22 cellular contexts compared by ENCODE assay signal in genomic region chr2:29009270-29009669, GRCh38. TPM values are rescaled to one million over a fixed set of nuclear protein-coding genes. Genes with fewer than 3 reads are reported as not detected.
A peak's percentile ranks its signal among the peaks of the same experiment; 100 is the strongest.
DNase-seq lines count a peak whose midpoint lies in the region; ATAC-seq and TF ChIP-seq lines count a peak whose summit lies in the region.
"Had no signal": no experiment of that assay in that cellular context is flagged by ENCODE, and none has a peak within 500 bp of the region (broad histone marks: within the 10 kb centered on the region; RNA-seq: fewer than 3 reads in every experiment).

No MANE protein-coding gene starts in this region.

- H3K4me3 ChIP-seq in left ventricle myocardium inferior (no peak overlapping the region), right cardiac atrium (ENCODE audit: low read length) (no peak overlapping the region), stomach (no peak overlapping the region)
- H3K4me3 ChIP-seq: dorsolateral prefrontal cortex, gastrocnemius medialis, K562, mucosa of descending colon, SJSA1, tibial nerve had no signal

- no peaks in the 10 kb centered on the region for H3K36me3 Mint-ChIP-seq in T-cell
- peaks cover 26% of the 10 kb centered on the region for H3K36me3 Mint-ChIP-seq in effector memory CD8-positive, alpha-beta T cell (ENCODE audit: insufficient read depth)

- no peaks in the 10 kb centered on the region for H3K36me3 ChIP-seq in left ventricle myocardium inferior
- no peaks in the 10 kb centered on the region for H3K36me3 ChIP-seq in stomach
- H3K36me3 ChIP-seq: gastrocnemius medialis, SJSA1, tibial nerve had no signal

- no peaks in the 10 kb centered on the region for H3K9me3 Mint-ChIP-seq in T-cell
- no peaks in the 10 kb centered on the region for H3K9me3 Mint-ChIP-seq in effector memory CD8-positive, alpha-beta T cell

- ATAC-seq in right cardiac atrium = no peak
- no peak for ATAC-seq in T-cell (replicated peaks in 1 of 4)
- ATAC-seq in effector memory CD8-positive, alpha-beta T cell (replicated peaks) = no peak
- no peak for ATAC-seq in GM21737 (IDR thresholded peaks at IDR 0.05; ENCODE audit: unreplicated experiment)
- ATAC-seq in left lobe of liver = no peak
- ATAC-seq: activated CD4-positive, CD25-positive, alpha-beta regulatory T cell treated with anti-CD3 and anti-CD28 coated beads, Interleukin-2, amount 50 U/mL, for 24 hours; gastrocnemius medialis; K562; mucosa of descending colon; PC-3 had no signal

- H3K27me3 ChIP-seq in left ventricle myocardium inferior (ENCODE audit: low read depth) (no peaks in the 10 kb centered on the region), right cardiac atrium (ENCODE audit: control insufficient read depth, insufficient read depth) (no peaks in the 10 kb centered on the region), stomach (no peaks in the 10 kb centered on the region)
- H3K27me3 ChIP-seq: dorsolateral prefrontal cortex, gastrocnemius medialis, SJSA1, tibial nerve had no signal

- H3K4me1 Mint-ChIP-seq in T-cell = peaks cover 54 to 57% (median 57%) of the 10 kb centered on the region in 3 donors
- peaks cover 49 to 56% of the 10 kb centered on the region in 2 donors for H3K4me1 Mint-ChIP-seq in effector memory CD8-positive, alpha-beta T cell (ENCODE audit: low read depth in 2 of 2)

- 89% methylated on average over 9 of the region's 9 CpGs for WGBS in right cardiac atrium
- WGBS in stomach, 5 donors = 82 to 91% (median 87%) methylated on average over 8 to 9 of the region's 9 CpGs

- TF ChIP-seq POLR2A in stomach (IDR thresholded peaks at IDR 0.05) = no peak

- H3K4me3 Mint-ChIP-seq in T-cell = peak overlapping the region in 1 of 3 donors; percentile 72
- H3K4me3 Mint-ChIP-seq in effector memory CD8-positive, alpha-beta T cell = peak overlapping the region; percentile 81 to 93

- H3K27ac Mint-ChIP-seq in T-cell = peak overlapping the region; percentile 98 to 100
- H3K27ac Mint-ChIP-seq in effector memory CD8-positive, alpha-beta T cell = peak overlapping the region; percentile 99 to 100

- no peak for TF ChIP-seq CTCF in left ventricle myocardium inferior (IDR thresholded peaks at IDR 0.05; ENCODE audit: borderline replicate concordance)
- no peak for TF ChIP-seq CTCF in stomach (IDR thresholded peaks at IDR 0.05)

- H3K27ac ChIP-seq in left ventricle myocardium inferior (replicated peaks) (peak overlapping the region; percentile 96), right cardiac atrium (ENCODE audit: low read length) (no peak overlapping the region), stomach (peak overlapping the region in 3 of 5 donors; percentile 67 to 79 (median 68))
- H3K27ac ChIP-seq: SJSA1 had no signal

- POLR2A ChIA-PET in T-cell (lab: Charles Lee) = no interaction called here

- CTCF ChIA-PET in T-cell (lab: Charles Lee) = no interaction called here

- TF ChIP-seq EP300 in stomach (IDR thresholded peaks at IDR 0.05) = no peak

- DNase-seq in left ventricle myocardium inferior (no peak), right cardiac atrium (no peak), T-cell (no peak), stomach (no peak), mesenteric fat pad (ENCODE audit: low spot score) (no peak), left lobe of liver (ENCODE audit: low spot score) (no peak)
- DNase-seq in effector memory CD8-positive, alpha-beta T cell = no peak
- DNase-seq: activated T-cell treated with anti-CD3 and anti-CD28 coated beads for 4 hours, Caco-2, dorsolateral prefrontal cortex, gastrocnemius medialis, mucosa of descending colon, NCI-H1694 treated with DMSO at 0.1 percent for 48 hours, NCI-H2227 treated with DMSO at 0.1 percent for 48 hours, nucleus accumbens, PC-3 had no signal

- intact Hi-C loops in left ventricle myocardium inferior (cut with micrococcal nuclease) = no loop called here
- intact Hi-C loops in right cardiac atrium (cut with DNase I) = no loop called here
- intact Hi-C loops in stomach (cut with DNase I; ENCODE audit: low total_unique reads) = no loop called here

- H3K27me3 Mint-ChIP-seq in T-cell = no peaks in the 10 kb centered on the region
- no peaks in the 10 kb centered on the region for H3K27me3 Mint-ChIP-seq in effector memory CD8-positive, alpha-beta T cell

- no peaks in the 10 kb centered on the region for H3K9me3 ChIP-seq in left ventricle myocardium inferior (replicated peaks)
- H3K9me3 ChIP-seq in right cardiac atrium (ENCODE audit: control insufficient read depth, low read length) = no peaks in the 10 kb centered on the region
- H3K9me3 ChIP-seq in stomach = no peaks in the 10 kb centered on the region
- H3K9me3 ChIP-seq: Caco-2, gastrocnemius medialis, mucosa of descending colon, SJSA1, tibial nerve had no signal

- H3K4me1 ChIP-seq in left ventricle myocardium inferior = peaks cover 44% of the 10 kb centered on the region
- H3K4me1 ChIP-seq in right cardiac atrium (ENCODE audit: control insufficient read depth, insufficient read depth, low read length) = peaks cover 12% of the 10 kb centered on the region
- peaks cover 23 to 41% (median 30%) of the 10 kb centered on the region in 4 donors for H3K4me1 ChIP-seq in stomach

RNA-seq across cellular contexts. Expression of gene TOGARAM2, which starts 28.2 kb away (rescaled TPM):
- total RNA-seq in left ventricle myocardium inferior (51.9 TPM), right cardiac atrium (10 to 100 TPM; 13.6 to 29.5 (median 26.0) TPM), T-cell (1 to 10 TPM; 1.7 to 5.2 (median 2.7) TPM), stomach (1 to 10 TPM in 2 of 5 donors, under 1 TPM in 2, not detected in 1; 0.43 to 3.5 (median 1.00) TPM), mesenteric fat pad (0.39 TPM), left lobe of liver (0.78 TPM)
- polyA plus RNA-seq in right cardiac atrium (17.4 TPM), stomach (1 to 10 TPM in 1 of 3 donors, under 1 TPM in 2; 0.56 to 1.2 (median 0.80) TPM)
- total RNA-seq: K562, PC-3, renal cortical epithelial cell had no signal
- polyA plus RNA-seq: K562 had no signal
